1 cellular context compared by ENCODE assay signal in the genomic region with DNA sequence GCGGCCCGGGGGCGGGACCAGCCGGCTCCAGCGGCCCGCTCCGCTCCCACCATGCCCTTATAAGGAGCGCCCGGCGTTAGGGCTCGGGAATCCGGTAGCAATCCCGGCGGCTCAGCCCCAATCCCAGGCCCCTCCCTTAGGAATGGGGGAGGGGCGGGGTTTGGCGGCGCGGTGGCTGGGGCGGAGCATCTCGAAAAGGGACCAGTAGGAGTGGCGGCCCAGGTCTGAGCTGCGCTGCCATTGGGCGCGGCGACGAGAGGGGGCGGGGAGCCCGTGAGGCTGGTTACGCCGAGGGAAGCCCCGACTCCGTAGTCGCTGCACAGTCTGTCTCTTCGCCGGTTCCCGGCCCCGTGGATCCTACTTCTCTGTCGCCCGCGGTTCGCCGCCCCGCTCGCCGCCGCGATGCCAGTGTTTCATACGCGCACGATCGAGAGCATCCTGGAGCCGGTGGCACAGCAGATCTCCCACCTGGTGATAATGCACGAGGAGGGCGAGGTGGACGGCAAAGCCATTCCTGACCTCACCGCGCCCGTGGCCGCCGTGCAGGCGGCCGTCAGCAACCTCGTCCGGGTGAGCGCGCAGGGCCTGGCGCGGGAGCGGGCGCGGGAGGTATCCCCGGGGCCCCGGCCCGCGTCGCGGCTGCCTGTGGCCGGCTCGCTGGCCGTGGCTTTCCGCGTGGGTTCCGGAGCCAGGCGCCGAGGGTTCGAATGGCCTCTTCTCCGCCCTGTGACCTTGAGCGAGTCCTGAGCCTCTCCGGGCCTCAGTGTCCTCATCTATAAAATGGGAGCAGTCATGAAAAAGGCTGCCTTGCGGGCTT.
A peak's percentile ranks its signal among the peaks of the same experiment; 100 is the strongest.
TF ChIP-seq lines count a peak whose summit lies in the region.

Gene VCL, plus strand, starts transcription at position 311 of the 817 bp plus-strand sequence. Its CDS starts 92 bp downstream, at position 403.

TF ChIP-seq in HepG2, 621 proteins besides CTCF, POLR2A, EP300 and RAD21 (continued from another document and continues in another):
- no peak for TF ChIP-seq BCLAF1 (IDR thresholded peaks at IDR 0.05)
- no peak for TF ChIP-seq PHB2 (IDR thresholded peaks at IDR 0.05; ENCODE audit: partially characterized antibody)
- 0 out of 2 replicates have a peak, but pooled peaks have one; percentile 29 for TF ChIP-seq CBFB (CRISPR knock-in tag; IDR thresholded peaks at IDR 0.05)
- TF ChIP-seq CREB1 (IDR thresholded peaks at IDR 0.05) = peak; percentile 63
- TF ChIP-seq CREB1 (CRISPR knock-in tag; IDR thresholded peaks at IDR 0.05) = no peak
- TF ChIP-seq RBM39 (IDR thresholded peaks at IDR 0.05; ENCODE audit: low read depth, low read length, poor library complexity, severe bottlenecking) = peak; percentile 76
- TF ChIP-seq ZNF704 (CRISPR knock-in tag; IDR thresholded peaks at IDR 0.05; ENCODE audit: borderline replicate concordance) = no peak
- no peak for TF ChIP-seq ZFYVE20 (CRISPR knock-in tag; IDR thresholded peaks at IDR 0.05; ENCODE audit: borderline replicate concordance, low read depth)
- TF ChIP-seq ZNF317 (CRISPR knock-in tag; IDR thresholded peaks at IDR 0.05) = no peak
- TF ChIP-seq FOXC1 (CRISPR knock-in tag; IDR thresholded peaks at IDR 0.05; ENCODE audit: borderline replicate concordance) = peak; percentile 80; the same call in 1 of the 2 replicates
- TF ChIP-seq ZNF234 (CRISPR knock-in tag; conservative IDR thresholded peaks at IDR 0.05) = no peak
- peak; percentile 54; the same call in 1 of the 2 replicates for TF ChIP-seq ZNF331 (CRISPR knock-in tag; IDR thresholded peaks at IDR 0.05)
- TF ChIP-seq ZNF546 (CRISPR knock-in tag; conservative IDR thresholded peaks at IDR 0.05) = peak; percentile 85
- TF ChIP-seq CC2D1A (CRISPR knock-in tag; IDR thresholded peaks at IDR 0.05) = no peak
- no peak for TF ChIP-seq RERE (CRISPR knock-in tag; IDR thresholded peaks at IDR 0.05; ENCODE audit: low read depth)
- no peak for TF ChIP-seq ZNF205 (CRISPR knock-in tag; IDR thresholded peaks at IDR 0.05)
- TF ChIP-seq MIER2 (CRISPR knock-in tag; IDR thresholded peaks at IDR 0.05) = no peak
- TF ChIP-seq ZNF44 (CRISPR knock-in tag; IDR thresholded peaks at IDR 0.05) = no peak
- no peak for TF ChIP-seq ZNF460 (CRISPR knock-in tag; IDR thresholded peaks at IDR 0.05; ENCODE audit: borderline replicate concordance)
- TF ChIP-seq PCBP2 (optimal IDR thresholded peaks at IDR 0.05; ENCODE audit: low read depth, low read length, poor library complexity, severe bottlenecking) = no peak
- no peak for TF ChIP-seq ZNF775 (CRISPR knock-in tag; IDR thresholded peaks at IDR 0.05; ENCODE audit: borderline replicate concordance)
- TF ChIP-seq ONECUT2 (CRISPR knock-in tag; IDR thresholded peaks at IDR 0.05) = no peak
- no peak for TF ChIP-seq FOXK2 (IDR thresholded peaks at IDR 0.05)
- TF ChIP-seq KDM3A (CRISPR knock-in tag; IDR thresholded peaks at IDR 0.05; ENCODE audit: low read depth) = peak; percentile 60; the same call in 1 of the 2 replicates
- TF ChIP-seq BORCS8-MEF2B (CRISPR knock-in tag; IDR thresholded peaks at IDR 0.05) = peak; percentile 60
- peak; percentile 95 for TF ChIP-seq PHF8 (CRISPR knock-in tag; IDR thresholded peaks at IDR 0.05)
- TF ChIP-seq ZNF839 (CRISPR knock-in tag; IDR thresholded peaks at IDR 0.05; ENCODE audit: borderline replicate concordance) = no peak
- TF ChIP-seq ZBTB7A (CRISPR knock-in tag; IDR thresholded peaks at IDR 0.05) = no peak
- no peak for TF ChIP-seq KLF11 (CRISPR knock-in tag; IDR thresholded peaks at IDR 0.05)
- TF ChIP-seq MXD4 (CRISPR knock-in tag; IDR thresholded peaks at IDR 0.05) = peak; percentile 81
- TF ChIP-seq SALL1 (CRISPR knock-in tag; IDR thresholded peaks at IDR 0.05) = peak; percentile 68
- TF ChIP-seq ZNF781 (CRISPR knock-in tag; IDR thresholded peaks at IDR 0.05; ENCODE audit: borderline replicate concordance, not compliant biosample characterization) = peak; percentile 52
- TF ChIP-seq, protein P1, sequence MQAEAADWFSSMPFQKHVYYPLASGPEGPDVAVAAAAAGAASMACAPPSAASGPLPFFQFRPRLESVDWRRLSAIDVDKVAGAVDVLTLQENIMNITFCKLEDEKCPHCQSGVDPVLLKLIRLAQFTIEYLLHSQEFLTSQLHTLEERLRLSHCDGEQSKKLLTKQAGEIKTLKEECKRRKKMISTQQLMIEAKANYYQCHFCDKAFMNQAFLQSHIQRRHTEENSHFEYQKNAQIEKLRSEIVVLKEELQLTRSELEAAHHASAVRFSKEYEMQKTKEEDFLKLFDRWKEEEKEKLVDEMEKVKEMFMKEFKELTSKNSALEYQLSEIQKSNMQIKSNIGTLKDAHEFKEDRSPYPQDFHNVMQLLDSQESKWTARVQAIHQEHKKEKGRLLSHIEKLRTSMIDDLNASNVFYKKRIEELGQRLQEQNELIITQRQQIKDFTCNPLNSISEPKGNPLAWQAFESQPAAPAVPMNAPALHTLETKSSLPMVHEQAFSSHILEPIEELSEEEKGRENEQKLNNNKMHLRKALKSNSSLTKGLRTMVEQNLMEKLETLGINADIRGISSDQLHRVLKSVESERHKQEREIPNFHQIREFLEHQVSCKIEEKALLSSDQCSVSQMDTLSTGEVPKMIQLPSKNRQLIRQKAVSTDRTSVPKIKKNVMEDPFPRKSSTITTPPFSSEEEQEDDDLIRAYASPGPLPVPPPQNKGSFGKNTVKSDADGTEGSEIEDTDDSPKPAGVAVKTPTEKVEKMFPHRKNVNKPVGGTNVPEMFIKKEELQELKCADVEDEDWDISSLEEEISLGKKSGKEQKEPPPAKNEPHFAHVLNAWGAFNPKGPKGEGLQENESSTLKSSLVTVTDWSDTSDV (CRISPR knock-in tag; IDR thresholded peaks at IDR 0.05) = no peak
- TF ChIP-seq STAG1 (CRISPR knock-in tag; IDR thresholded peaks at IDR 0.05) = no peak
- TF ChIP-seq TAF1 (CRISPR knock-in tag; IDR thresholded peaks at IDR 0.05) = peak; percentile 94
- no peak for TF ChIP-seq ZFP82 (CRISPR knock-in tag; IDR thresholded peaks at IDR 0.05; ENCODE audit: borderline replicate concordance)
- no peak for TF ChIP-seq EHMT2 (IDR thresholded peaks at IDR 0.05; ENCODE audit: borderline replicate concordance, low read depth, low read length)
- no peak for TF ChIP-seq ARNT (IDR thresholded peaks at IDR 0.05)
- TF ChIP-seq RFX5 (IDR thresholded peaks at IDR 0.05; ENCODE audit: low read depth, low read length) = no peak
- no peak for TF ChIP-seq ZFP41 (CRISPR knock-in tag; IDR thresholded peaks at IDR 0.05; ENCODE audit: borderline replicate concordance)
- no peak for TF ChIP-seq ZNF333 (CRISPR knock-in tag; IDR thresholded peaks at IDR 0.05; ENCODE audit: borderline replicate concordance)
- TF ChIP-seq ZMYM2 (CRISPR knock-in tag; IDR thresholded peaks at IDR 0.05) = no peak
- TF ChIP-seq GABPB1 (CRISPR knock-in tag; IDR thresholded peaks at IDR 0.05) = peak; percentile 65; the same call in 1 of the 2 replicates
- no peak for TF ChIP-seq SP140L (CRISPR knock-in tag; IDR thresholded peaks at IDR 0.05; ENCODE audit: borderline replicate concordance)
- peak; percentile 44; the same call in 1 of the 2 replicates for TF ChIP-seq RCOR2 (CRISPR knock-in tag; IDR thresholded peaks at IDR 0.05)
- TF ChIP-seq U2AF2 (IDR thresholded peaks at IDR 0.05; ENCODE audit: low read depth, low read length) = no peak
- TF ChIP-seq ZSCAN30 (CRISPR knock-in tag; IDR thresholded peaks at IDR 0.05) = no peak
- TF ChIP-seq, protein P2, sequence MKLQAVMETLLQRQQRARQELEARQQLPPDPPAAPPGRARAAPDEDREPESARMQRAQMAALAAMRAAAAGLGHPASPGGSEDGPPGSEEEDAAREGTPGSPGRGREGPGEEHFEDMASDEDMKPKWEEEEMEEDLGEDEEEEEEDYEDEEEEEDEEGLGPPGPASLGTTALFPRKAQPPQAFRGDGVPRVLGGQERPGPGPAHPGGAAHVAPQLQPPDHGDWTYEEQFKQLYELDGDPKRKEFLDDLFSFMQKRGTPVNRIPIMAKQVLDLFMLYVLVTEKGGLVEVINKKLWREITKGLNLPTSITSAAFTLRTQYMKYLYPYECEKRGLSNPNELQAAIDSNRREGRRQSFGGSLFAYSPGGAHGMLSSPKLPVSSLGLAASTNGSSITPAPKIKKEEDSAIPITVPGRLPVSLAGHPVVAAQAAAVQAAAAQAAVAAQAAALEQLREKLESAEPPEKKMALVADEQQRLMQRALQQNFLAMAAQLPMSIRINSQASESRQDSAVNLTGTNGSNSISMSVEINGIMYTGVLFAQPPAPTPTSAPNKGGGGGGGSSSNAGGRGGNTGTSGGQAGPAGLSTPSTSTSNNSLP (IDR thresholded peaks at IDR 0.05; ENCODE audit: low read depth, low read length) = no peak
- no peak for TF ChIP-seq ZNF720 (CRISPR knock-in tag; IDR thresholded peaks at IDR 0.05)
